Comparison of ENCODE assay signal across 1 cellular context in the genomic region with DNA sequence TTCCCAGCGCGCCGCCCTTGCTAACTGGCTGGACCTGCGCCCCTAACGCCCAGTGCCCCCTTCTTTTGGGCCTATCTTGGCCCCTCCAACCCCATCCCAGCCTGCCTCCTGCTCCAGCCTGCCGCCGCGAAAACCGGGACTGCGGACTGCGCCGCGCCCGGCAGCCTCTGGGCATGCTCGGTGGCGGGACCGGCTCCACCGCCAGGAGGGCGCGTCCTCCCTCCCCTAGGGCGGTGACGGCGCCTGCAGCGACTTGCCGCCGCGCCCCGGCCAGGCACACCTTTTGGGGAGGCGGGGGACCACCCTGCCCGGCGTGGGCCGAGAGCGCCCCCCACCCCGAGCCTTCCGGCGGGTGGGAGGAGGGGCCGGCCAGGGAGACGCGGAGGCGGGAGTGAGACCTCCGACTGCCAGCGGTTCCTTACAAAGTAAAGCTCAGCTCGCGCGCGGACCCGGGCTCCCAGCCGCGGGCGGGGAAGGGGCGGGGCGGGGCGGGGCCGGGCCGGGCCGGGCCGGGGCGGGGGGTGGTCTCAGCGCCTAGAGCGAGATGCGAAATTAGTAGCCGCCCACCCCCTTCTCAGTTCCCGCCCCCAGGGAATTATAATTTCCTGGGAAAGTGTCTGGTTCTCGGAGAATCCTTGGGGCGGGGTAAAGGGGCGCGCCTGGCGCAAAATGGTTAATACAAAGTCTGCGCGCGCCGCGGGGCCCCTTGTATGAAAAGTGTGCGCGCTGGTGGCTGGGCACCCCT.
A peak's percentile ranks its signal among the peaks of the same experiment; 100 is the strongest.
TF ChIP-seq lines count a peak whose summit lies in the region.

No MANE protein-coding gene starts in this region.

TF ChIP-seq in HepG2, 621 proteins besides CTCF, POLR2A, EP300 and RAD21 (continued from another document and continues in another):
- TF ChIP-seq ARID4A (CRISPR knock-in tag; IDR thresholded peaks at IDR 0.05; ENCODE audit: borderline replicate concordance) (peak; percentile 29; the same call in 1 of the 2 replicates), ZXDC (CRISPR knock-in tag; IDR thresholded peaks at IDR 0.05) (no peak), ZNF160 (CRISPR knock-in tag; IDR thresholded peaks at IDR 0.05) (no peak), MYPOP (CRISPR knock-in tag; IDR thresholded peaks at IDR 0.05) (peak; percentile 27; the same call in 1 of the 2 replicates), RBFOX2 (IDR thresholded peaks at IDR 0.05; ENCODE audit: low read depth, low read length) (peak; percentile 36; the same call in 1 of the 2 replicates), MATR3 (CRISPR knock-in tag; IDR thresholded peaks at IDR 0.05) (no peak), ZNF598 (CRISPR knock-in tag; IDR thresholded peaks at IDR 0.05; ENCODE audit: borderline replicate concordance) (no peak), NFYB (CRISPR knock-in tag; IDR thresholded peaks at IDR 0.05) (no peak), HMG20A (CRISPR knock-in tag; IDR thresholded peaks at IDR 0.05; ENCODE audit: borderline replicate concordance) (no peak), SNAPC5 (CRISPR knock-in tag; IDR thresholded peaks at IDR 0.05; ENCODE audit: borderline replicate concordance) (no peak), HNRNPH1 (optimal IDR thresholded peaks at IDR 0.05; ENCODE audit: low read depth, low read length) (no peak), PHF21A (CRISPR knock-in tag; IDR thresholded peaks at IDR 0.05) (no peak), ZNF75D (CRISPR knock-in tag; IDR thresholded peaks at IDR 0.05; ENCODE audit: borderline replicate concordance) (no peak), ZNF446 (CRISPR knock-in tag; IDR thresholded peaks at IDR 0.05) (no peak), TIGD3 (CRISPR knock-in tag; IDR thresholded peaks at IDR 0.05; ENCODE audit: borderline replicate concordance) (no peak), CREB1 (IDR thresholded peaks at IDR 0.05) (no peak), CREB1 (CRISPR knock-in tag; IDR thresholded peaks at IDR 0.05) (no peak), BCL6 (CRISPR knock-in tag; IDR thresholded peaks at IDR 0.05) (0 out of 2 replicates have a peak, but pooled peaks have one; percentile 7), ZGPAT (CRISPR knock-in tag; IDR thresholded peaks at IDR 0.05) (peak; percentile 40; the same call in 1 of the 2 replicates), SPEN (CRISPR knock-in tag; IDR thresholded peaks at IDR 0.05; ENCODE audit: low read depth) (0 out of 2 replicates have a peak, but pooled peaks have one; percentile 23), GRHL1 (CRISPR knock-in tag; conservative IDR thresholded peaks at IDR 0.05) (no peak), PRPF4 (IDR thresholded peaks at IDR 0.05; ENCODE audit: low read depth, low read length, poor library complexity, severe bottlenecking) (no peak), MAFG (CRISPR knock-in tag; IDR thresholded peaks at IDR 0.05) (no peak), HDAC2 (CRISPR knock-in tag; IDR thresholded peaks at IDR 0.05) (no peak), MED1 (CRISPR knock-in tag; IDR thresholded peaks at IDR 0.05) (no peak), RERE (CRISPR knock-in tag; IDR thresholded peaks at IDR 0.05; ENCODE audit: low read depth) (no peak), ZSCAN21 (CRISPR knock-in tag; IDR thresholded peaks at IDR 0.05; ENCODE audit: borderline replicate concordance) (no peak), MED8 (CRISPR knock-in tag; IDR thresholded peaks at IDR 0.05; ENCODE audit: insufficient replicate concordance) (no peak), FOXK1 (CRISPR knock-in tag; IDR thresholded peaks at IDR 0.05; ENCODE audit: borderline replicate concordance, low read depth) (no peak), ZNF263 (CRISPR knock-in tag; IDR thresholded peaks at IDR 0.05) (peak; percentile 44; the same call in 1 of the 2 replicates)
- TF ChIP-seq, protein P1, sequence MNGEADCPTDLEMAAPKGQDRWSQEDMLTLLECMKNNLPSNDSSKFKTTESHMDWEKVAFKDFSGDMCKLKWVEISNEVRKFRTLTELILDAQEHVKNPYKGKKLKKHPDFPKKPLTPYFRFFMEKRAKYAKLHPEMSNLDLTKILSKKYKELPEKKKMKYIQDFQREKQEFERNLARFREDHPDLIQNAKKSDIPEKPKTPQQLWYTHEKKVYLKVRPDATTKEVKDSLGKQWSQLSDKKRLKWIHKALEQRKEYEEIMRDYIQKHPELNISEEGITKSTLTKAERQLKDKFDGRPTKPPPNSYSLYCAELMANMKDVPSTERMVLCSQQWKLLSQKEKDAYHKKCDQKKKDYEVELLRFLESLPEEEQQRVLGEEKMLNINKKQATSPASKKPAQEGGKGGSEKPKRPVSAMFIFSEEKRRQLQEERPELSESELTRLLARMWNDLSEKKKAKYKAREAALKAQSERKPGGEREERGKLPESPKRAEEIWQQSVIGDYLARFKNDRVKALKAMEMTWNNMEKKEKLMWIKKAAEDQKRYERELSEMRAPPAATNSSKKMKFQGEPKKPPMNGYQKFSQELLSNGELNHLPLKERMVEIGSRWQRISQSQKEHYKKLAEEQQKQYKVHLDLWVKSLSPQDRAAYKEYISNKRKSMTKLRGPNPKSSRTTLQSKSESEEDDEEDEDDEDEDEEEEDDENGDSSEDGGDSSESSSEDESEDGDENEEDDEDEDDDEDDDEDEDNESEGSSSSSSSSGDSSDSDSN (CRISPR knock-in tag; IDR thresholded peaks at IDR 0.05): peak; percentile 48; the same call in 1 of the 2 replicates
